In the genomic region with DNA sequence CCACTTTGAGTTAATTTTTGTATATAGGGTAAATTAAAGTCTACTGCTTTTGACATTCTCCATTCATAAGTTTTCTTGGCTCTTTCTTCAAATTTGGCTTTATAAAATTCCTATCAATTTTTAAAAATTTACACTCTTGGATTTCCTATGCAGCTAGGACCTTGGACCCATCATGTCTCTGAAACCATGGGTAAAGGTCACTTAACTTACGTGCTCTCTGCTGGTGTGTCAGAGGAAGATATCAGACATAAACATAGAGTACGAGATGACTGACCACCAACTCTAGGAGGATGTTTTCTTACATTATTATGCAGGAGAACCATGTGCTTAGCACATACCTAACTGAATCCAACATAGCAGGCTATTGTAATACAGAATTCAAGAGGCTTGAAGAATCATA, we compare ENCODE assay signal across 28 cellular contexts.
"Had no signal": no experiment of that assay in that cellular context is flagged by ENCODE, and none has a peak within 500 bp of the region (broad histone marks: within the 10 kb centered on the region; RNA-seq: fewer than 3 reads in every experiment).

No MANE protein-coding gene starts in this region.

- H3K9ac ChIP-seq: neural progenitor cell, parathyroid adenoma had no signal

- H3K27me3 ChIP-seq: neural progenitor cell, ovary, stomach, thyroid gland, tibial nerve, upper lobe of left lung, vagina had no signal

- H3K27me3 Mint-ChIP-seq: progenitor cell of endocrine pancreas; stimulated activated naive CD8-positive, alpha-beta T cell treated with anti-CD3 and anti-CD28 coated beads, Interleukin-15, Interleukin-2, amounts not matched to agents 100 ng/mL and 50 ng/mL, for 24 hours had no signal

- H3K9me3 ChIP-seq: ovary, psoas muscle, stomach, thoracic aorta, thyroid gland, tibial nerve, upper lobe of left lung, vagina had no signal

- ATAC-seq: natural killer cell; psoas muscle; right cardiac atrium; sciatic nerve; stimulated activated effector memory CD8-positive, alpha-beta T cell treated with anti-CD3 and anti-CD28 coated beads, Interleukin-12 subunit alpha, Interleukin-12 subunit beta, amount 100 ng/mL, for 72 hours; stimulated activated naive B cell treated with anti-CD40 and anti-IgM and Interleukin-4, amounts not matched to agents 10 μg/mL and 1 μg/mL and 100 μg/mL, for 72 hours had no signal

- FAIRE-seq: urothelium cell line had no signal

- H3K4me3 ChIP-seq: neural progenitor cell, ovary, psoas muscle, skin epidermis, stomach, thoracic aorta, thyroid gland, tibial nerve, upper lobe of left lung, vagina had no signal

- H3K4me3 Mint-ChIP-seq: natural killer cell; nephron; neural progenitor cell; stimulated activated effector memory CD8-positive, alpha-beta T cell treated with anti-CD3 and anti-CD28 coated beads, Interleukin-12 subunit alpha, Interleukin-12 subunit beta, amount 100 ng/mL, for 72 hours; stimulated activated naive B cell treated with anti-CD40 and anti-IgM and Interleukin-4, amounts not matched to agents 10 μg/mL and 1 μg/mL and 100 μg/mL, for 72 hours; stimulated activated naive CD8-positive, alpha-beta T cell treated with anti-CD3 and anti-CD28 coated beads, Interleukin-15, Interleukin-2, amounts not matched to agents 100 ng/mL and 50 ng/mL, for 24 hours had no signal

- H3K4me1 ChIP-seq: neural progenitor cell, parathyroid adenoma, psoas muscle, stomach, thyroid gland, tibial nerve, upper lobe of left lung, vagina had no signal

- H3K9me3 Mint-ChIP-seq: natural killer cell; stimulated activated effector memory CD8-positive, alpha-beta T cell treated with anti-CD3 and anti-CD28 coated beads, Interleukin-12 subunit alpha, Interleukin-12 subunit beta, amount 100 ng/mL, for 72 hours had no signal

- H3K4me1 Mint-ChIP-seq: nephron, neural progenitor cell had no signal

- H3K27ac Mint-ChIP-seq: natural killer cell; nephron; neural progenitor cell; progenitor cell of endocrine pancreas; stimulated activated effector memory CD8-positive, alpha-beta T cell treated with anti-CD3 and anti-CD28 coated beads, Interleukin-12 subunit alpha, Interleukin-12 subunit beta, amount 100 ng/mL, for 72 hours; stimulated activated naive B cell treated with anti-CD40 and anti-IgM and Interleukin-4, amounts not matched to agents 10 μg/mL and 1 μg/mL and 100 μg/mL, for 72 hours; stimulated activated naive CD8-positive, alpha-beta T cell treated with anti-CD3 and anti-CD28 coated beads, Interleukin-15, Interleukin-2, amounts not matched to agents 100 ng/mL and 50 ng/mL, for 24 hours had no signal

- H3K27ac ChIP-seq: neural progenitor cell, ovary, parathyroid adenoma, psoas muscle, skin epidermis, stomach, thoracic aorta, thyroid gland, tibial nerve, upper lobe of left lung, vagina had no signal

- DNase-seq: natural killer cell; occipital lobe; ovary; posterior cingulate gyrus; psoas muscle; right cardiac atrium; stimulated activated CD4-positive, alpha-beta T cell treated with anti-CD3 and anti-CD28 coated beads, Interleukin-15, amount 100 ng/mL, for 24 hours; stimulated activated CD4-positive, alpha-beta T cell treated with anti-CD3 and anti-CD28 coated beads, Interleukin-2, amount 100 ng/mL, for 24 hours; stimulated activated CD4-positive, alpha-beta T cell treated with anti-CD3 and anti-CD28 coated beads, Interleukin-2, amount 100 ng/mL, for 48 hours; stimulated activated CD4-positive, alpha-beta T cell treated with anti-CD3 and anti-CD28 coated beads, Interleukin-4, amount 100 ng/mL, for 24 hours; stimulated activated naive B cell treated with anti-CD40 and anti-IgM and Interleukin-4, amounts not matched to agents 10 μg/mL and 1 μg/mL and 100 μg/mL, for 72 hours; stimulated activated naive CD4-positive, alpha-beta T cell treated with Interleukin-2 at 50 U/mL for 16 hours; stomach; thyroid gland; trophoblast cell; upper lobe of left lung had no signal

- H3K36me3 ChIP-seq: neural progenitor cell, ovary, stomach, thoracic aorta, thyroid gland, tibial nerve, upper lobe of left lung, vagina had no signal

- H3K36me3 Mint-ChIP-seq: natural killer cell, neural progenitor cell had no signal
